ENCODE assay signal across 30 cellular contexts in the genomic region with DNA sequence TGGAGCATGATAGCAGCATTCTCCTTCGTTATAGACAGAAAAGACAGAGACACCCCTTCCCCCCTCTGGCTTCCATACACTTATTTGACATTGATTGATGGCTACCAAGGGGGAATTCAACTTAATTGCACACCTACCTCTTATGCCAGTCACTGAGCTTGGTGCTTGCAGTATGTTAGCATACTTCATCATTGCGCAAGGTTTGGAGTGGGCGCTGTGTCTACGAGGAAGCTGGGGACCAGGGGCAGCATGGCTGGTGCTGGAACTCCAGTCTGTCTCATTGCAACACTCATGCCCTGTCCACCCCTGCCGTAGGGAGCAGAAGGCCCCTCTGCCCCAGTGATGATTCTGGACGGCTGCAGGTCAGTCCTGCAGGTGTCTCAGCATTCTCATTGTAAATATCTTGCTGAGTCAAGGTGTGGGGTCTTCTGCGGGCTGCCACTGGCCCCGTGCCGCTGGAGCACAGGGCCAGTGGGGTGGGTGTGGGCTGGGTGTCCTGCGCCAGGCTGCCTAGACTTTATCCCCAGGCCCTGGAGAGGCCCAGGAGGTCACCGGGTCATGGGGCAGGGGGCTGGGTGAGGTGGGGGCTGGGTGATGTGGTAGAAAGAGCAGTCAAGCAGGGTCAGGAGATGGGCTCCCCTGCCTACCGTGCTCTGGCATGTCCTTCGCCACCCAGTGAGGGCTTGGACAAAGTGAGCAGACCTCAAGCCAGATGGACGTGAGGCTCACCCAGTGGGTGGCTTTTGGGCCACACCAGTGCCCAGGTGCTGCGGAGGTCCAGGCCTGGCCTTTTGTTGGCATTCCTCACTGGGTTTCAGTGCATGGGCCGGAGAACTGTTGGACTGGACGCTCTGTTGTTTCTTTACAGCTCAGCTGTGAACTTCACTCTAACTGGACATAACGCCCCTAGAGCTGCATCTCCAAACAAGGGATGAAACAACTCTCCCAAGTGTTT.
DNase-seq lines count a peak whose midpoint lies in the region; ATAC-seq and TF ChIP-seq lines count a peak whose summit lies in the region.
"Had no signal": no experiment of that assay in that cellular context is flagged by ENCODE, and none has a peak within 500 bp of the region (broad histone marks: within the 10 kb centered on the region; RNA-seq: fewer than 3 reads in every experiment).

No MANE protein-coding gene starts in this region.

- H3K27ac ChIP-seq in neural cell (ENCODE audit: low read length): peak overlapping the region; percentile 64
- H3K27ac ChIP-seq: ascending aorta, C4-2B, cardiac muscle cell, esophagus squamous epithelium, heart right ventricle, sigmoid colon, suprapubic skin, uterus had no signal

- peak; percentile 52 for TF ChIP-seq RAD21 in neural cell (conservative IDR thresholded peaks at IDR 0.05)

- peak overlapping the region; percentile 25 for H3K4me2 ChIP-seq in neural cell (ENCODE audit: low read length)

- in situ Hi-C loops in G401 (cut with HindIII; ENCODE audit: low sequenced_read_pairs): no loop called here

- H3K4me3 ChIP-seq in neural cell (ENCODE audit: low read length): peak overlapping the region; percentile 38
- H3K4me3 ChIP-seq: ascending aorta, cardiac muscle cell, esophagus squamous epithelium, heart right ventricle, sigmoid colon, suprapubic skin, uterus had no signal

- ATAC-seq in GM21423 (IDR thresholded peaks at IDR 0.05; ENCODE audit: unreplicated experiment) (no peak), HG02588 (IDR thresholded peaks at IDR 0.05; ENCODE audit: unreplicated experiment) (no peak), HG03108 (IDR thresholded peaks at IDR 0.05; ENCODE audit: unreplicated experiment) (no peak)
- ATAC-seq: activated CD4-positive, alpha-beta T cell treated with anti-CD3 and anti-CD28 coated beads for 36 hours; heart right ventricle; stimulated activated memory B cell treated with anti-CD40 and anti-IgM and Interleukin-4, amounts not matched to agents 10 μg/mL and 1 μg/mL and 100 μg/mL, for 72 hours; T-helper 17 cell had no signal

- H4K20me1 ChIP-seq in neural cell (ENCODE audit: insufficient read depth): no peaks in the 10 kb centered on the region

- no peaks in the 10 kb centered on the region for H3K9me3 ChIP-seq in neural cell (ENCODE audit: low read length)
- H3K9me3 ChIP-seq: SK-N-SH had no signal

- H3F3A ChIP-seq in neural cell (ENCODE audit: insufficient read depth, low read length, poor library complexity, severe bottlenecking): no peaks in the 10 kb centered on the region

- no peaks in the 10 kb centered on the region for H3K36me3 ChIP-seq in neural cell (ENCODE audit: insufficient read depth, low read length)
- H3K36me3 ChIP-seq: ascending aorta, cardiac muscle cell, esophagus squamous epithelium, heart right ventricle, sigmoid colon, suprapubic skin, uterus had no signal

- no peaks in the 10 kb centered on the region for H3K27me3 ChIP-seq in neural cell (ENCODE audit: insufficient read depth, low read depth, low read length)
- H3K27me3 ChIP-seq: ascending aorta, esophagus squamous epithelium, heart right ventricle, sigmoid colon, suprapubic skin, uterus had no signal

- peak; percentile 91 for DNase-seq in G401 (ENCODE audit: low spot score)
- DNase-seq in NCI-H1417 (lab: John Stamatoyannopoulos, UW): peak; percentile 48 to 86 (median 67)
- peak; percentile 56 to 72 for DNase-seq in cerebellar nuclear complex (lab: John Stamatoyannopoulos, UW)
- no peak for DNase-seq in GM19238 (ENCODE audit: insufficient read length, low spot score)
- DNase-seq: activated CD4-positive, alpha-beta T cell treated with anti-CD3 and anti-CD28 coated beads for 36 hours; activated effector memory CD4-positive, alpha-beta T cell treated with Interleukin-2 at 50 U/mL for 16 hours; activated T-cell treated with anti-CD3 and anti-CD28 coated beads for 4 hours; Calu3; dermis blood vessel endothelial cell; DMS79 treated with DMSO at 0.1 percent for 48 hours; esophagus squamous epithelium; foreskin melanocyte; heart right ventricle; NCI-H1694; NCI-H345; NCI-H82; sigmoid colon; SK-N-SH; stimulated activated CD4-positive, alpha-beta T cell treated with anti-CD3 and anti-CD28 coated beads, Interleukin-4, amount 100 ng/mL, for 4 hours; T-helper 17 cell; uterus had no signal

- no peak for TF ChIP-seq CTCF in neural cell (IDR thresholded peaks at IDR 0.05; ENCODE audit: poor library complexity, severe bottlenecking)

- H3K79me2 ChIP-seq in neural cell (replicated peaks; ENCODE audit: insufficient read depth, low read length): no peaks in the 10 kb centered on the region

- peak; percentile 98 for TF ChIP-seq EP300 in neural cell (conservative IDR thresholded peaks at IDR 0.05; ENCODE audit: poor library complexity, severe bottlenecking)

- no peak overlapping the region for H2AFZ ChIP-seq in neural cell (ENCODE audit: low read depth, low read length)

- no peak overlapping the region for H3K9ac ChIP-seq in neural cell (ENCODE audit: low read length)
- H3K9ac ChIP-seq: SK-N-SH had no signal

- no peaks in the 10 kb centered on the region for H3K9me2 ChIP-seq in neural cell (ENCODE audit: insufficient read depth, low read length)
- H3K9me2 ChIP-seq: SK-N-SH had no signal

TF ChIP-seq in neural cell, 6 proteins besides CTCF, POLR2A, EP300 and RAD21:
- peak; percentile 86 for TF ChIP-seq POLR2AphosphoS5 (IDR thresholded peaks at IDR 0.05)
- TF ChIP-seq TAF1 (IDR thresholded peaks at IDR 0.05; ENCODE audit: low read depth): no peak
- no peak for TF ChIP-seq EZH2 (IDR thresholded peaks at IDR 0.05; ENCODE audit: borderline replicate concordance, insufficient read depth, low read length, poor library complexity, severe bottlenecking)
- peak; percentile 46 for TF ChIP-seq SMC3 (conservative IDR thresholded peaks at IDR 0.05; ENCODE audit: poor library complexity)
- TF ChIP-seq MXI1 (conservative IDR thresholded peaks at IDR 0.05; ENCODE audit: poor library complexity, severe bottlenecking): peak; percentile 15
- no peak for TF ChIP-seq REST (IDR thresholded peaks at IDR 0.05; ENCODE audit: borderline replicate concordance)
TF ChIP-seq in neural cell: peak in this region for 3.
